13 cellular contexts compared by ENCODE assay signal in genomic region chr12:130713581-130713991, GRCh38. TPM values are rescaled to one million over a fixed set of nuclear protein-coding genes. Genes with fewer than 3 reads are reported as not detected.
A peak's percentile ranks its signal among the peaks of the same experiment; 100 is the strongest.
DNase-seq lines count a peak whose midpoint lies in the region; ATAC-seq and TF ChIP-seq lines count a peak whose summit lies in the region.
"Had no signal": no experiment of that assay in that cellular context is flagged by ENCODE, and none has a peak within 500 bp of the region (broad histone marks: within the 10 kb centered on the region; RNA-seq: fewer than 3 reads in every experiment).

No MANE protein-coding gene starts in this region.

- no peaks in the 10 kb centered on the region for H3K9me3 Mint-ChIP-seq in endodermal cell

- peaks cover 67% of the 10 kb centered on the region for H3K27me3 Mint-ChIP-seq in endodermal cell (ENCODE audit: insufficient read depth)

- H3K4me1 ChIP-seq in HUES6 (ENCODE audit: control insufficient read depth, insufficient read depth, low read length) = peaks cover 20% of the 10 kb centered on the region
- peaks cover 2% of the 10 kb centered on the region for H3K4me1 ChIP-seq in endodermal cell (ENCODE audit: control insufficient read depth, insufficient read depth, low read length)
- H3K4me1 ChIP-seq in psoas muscle = no peaks in the 10 kb centered on the region
- H3K4me1 ChIP-seq in colonic mucosa = no peaks in the 10 kb centered on the region

- intact Hi-C loops in psoas muscle (cut with DNase I) = no loop called here
- intact Hi-C loops in colonic mucosa (cut with DNase I) = no loop called here

- 48 to 61% methylated on average over 14 to 18 of the region's 18 CpGs for WGBS in endodermal cell (ENCODE audit: insufficient coverage in 1 of 2, insufficient read length in 1 of 2), 2 experiments
- 6 to 17% (median 9%) methylated on average over 18 of the region's 18 CpGs for WGBS in psoas muscle, 3 donors

- H3K27ac ChIP-seq in HUES6 (ENCODE audit: low read depth, low read length) (no peak overlapping the region), endodermal cell (ENCODE audit: low read depth, low read length) (no peak overlapping the region), psoas muscle (no peak overlapping the region), colonic mucosa (no peak overlapping the region)
- H3K27ac ChIP-seq: cardiac muscle cell, Peyer's patch had no signal

- no peak overlapping the region for H3K27ac Mint-ChIP-seq in endodermal cell

- TF ChIP-seq CTCF in endodermal cell (conservative IDR thresholded peaks at IDR 0.05) (no peak), psoas muscle (IDR thresholded peaks at IDR 0.05) (no peak), colonic mucosa (IDR thresholded peaks at IDR 0.05) (no peak)

- H3K9ac ChIP-seq in HUES6 (ENCODE audit: low read length) = no peak overlapping the region
- H3K9ac ChIP-seq in endodermal cell (ENCODE audit: extremely low read depth, low read length, poor library complexity, severe bottlenecking) = no peak overlapping the region
- no peak overlapping the region for H3K9ac ChIP-seq in colonic mucosa (ENCODE audit: low read depth in 2 of 2, low read length in 2 of 2)

- H3K36me3 ChIP-seq in HUES6 (ENCODE audit: control insufficient read depth, insufficient read depth, low read length) = no peaks in the 10 kb centered on the region
- no peaks in the 10 kb centered on the region for H3K36me3 ChIP-seq in endodermal cell (ENCODE audit: control insufficient read depth, insufficient read depth, low read length)
- no peaks in the 10 kb centered on the region for H3K36me3 ChIP-seq in psoas muscle (ENCODE audit: insufficient read depth in 1 of 2, low read depth in 1 of 2)
- H3K36me3 ChIP-seq in colonic mucosa = no peaks in the 10 kb centered on the region
- H3K36me3 ChIP-seq: cardiac muscle cell, Peyer's patch had no signal

- peaks cover 77% of the 10 kb centered on the region for H3K27me3 ChIP-seq in HUES6 (ENCODE audit: control insufficient read depth, insufficient read depth, low read length)
- H3K27me3 ChIP-seq in endodermal cell (ENCODE audit: control insufficient read depth, insufficient read depth, low read length, poor library complexity, severe bottlenecking) = peaks cover 59% of the 10 kb centered on the region
- peaks cover 0 to 35% (median 12%) of the 10 kb centered on the region in 3 donors for H3K27me3 ChIP-seq in psoas muscle (ENCODE audit: insufficient read depth in 3 of 3, low read length in 2 of 3)
- peaks cover 21% of the 10 kb centered on the region for H3K27me3 ChIP-seq in colonic mucosa

- H3K4me1 Mint-ChIP-seq in endodermal cell = peaks cover 2% of the 10 kb centered on the region

- peak overlapping the region; percentile 62 for H3K4me3 ChIP-seq in HUES6 (ENCODE audit: low read depth, low read length)
- H3K4me3 ChIP-seq in endodermal cell (ENCODE audit: low read length) = no peak overlapping the region
- H3K4me3 ChIP-seq in psoas muscle = peak overlapping the region; percentile 46
- no peak overlapping the region for H3K4me3 ChIP-seq in colonic mucosa

- ATAC-seq in psoas muscle = no peak
- ATAC-seq in GM19452 (IDR thresholded peaks at IDR 0.05; ENCODE audit: unreplicated experiment) = no peak
- ATAC-seq in HG02852 (IDR thresholded peaks at IDR 0.05; ENCODE audit: unreplicated experiment) = no peak
- ATAC-seq: left lobe of liver had no signal

- DNase-seq in DMS 273 (lab: John Stamatoyannopoulos, UW; ENCODE audit: unreplicated experiment) (peak; percentile 76), endodermal cell (peak; percentile 52), psoas muscle (no peak), colonic mucosa (no peak), A172 (ENCODE audit: low spot score) (no peak)

- no peak overlapping the region for H3K4me3 Mint-ChIP-seq in endodermal cell

- no peaks in the 10 kb centered on the region for H3K36me3 Mint-ChIP-seq in endodermal cell (ENCODE audit: low read depth)

- H3K9me3 ChIP-seq in HUES6 (ENCODE audit: control insufficient read depth, insufficient read depth, low read depth, low read length) (peaks cover 6% of the 10 kb centered on the region; the same call in 1 of the 2 replicates), endodermal cell (ENCODE audit: control insufficient read depth, low read length) (peaks cover 5% of the 10 kb centered on the region), psoas muscle (no peaks in the 10 kb centered on the region), colonic mucosa (no peaks in the 10 kb centered on the region)
- H3K9me3 ChIP-seq: Peyer's patch had no signal

RNA-seq across cellular contexts. Expression of gene RIMBP2, which starts 2.5 kb away (rescaled TPM):
- total RNA-seq in endodermal cell (1 to 10 TPM in 1 of 2 donors, under 1 TPM in 1; 0.13 to 3.4 TPM), psoas muscle (1 to 10 TPM in 1 of 4 donors, under 1 TPM in 3; 0.21 to 1.2 (median 0.34) TPM), colonic mucosa (1 to 10 TPM; 4.8 to 5.6 TPM)
- 8.4 TPM for polyA plus RNA-seq in endodermal cell (2013, experiment 1 of 2)
- polyA plus RNA-seq in endodermal cell (2013, experiment 2 of 2) = 11.0 TPM
- under 1 TPM; 0.05 to 0.09 (median 0.08) TPM for polyA plus RNA-seq in psoas muscle
- not detected in 2 replicates for total RNA-seq in A172 (2014; rRNA removed; shearing (Covaris generic))
- total RNA-seq: HT1080, left lobe of liver, pulmonary artery endothelial cell had no signal

Comparison
In these comparisons a context has a peak if more than half of its experiments do, and no peak if none do; other contexts are left out.
1. DNase-seq: peak in DMS 273 (single experiment) and endodermal cell (single experiment); none in psoas muscle (0 of 2), colonic mucosa (single experiment) and A172 (single experiment).
2. H3K4me3 ChIP-seq: peak in HUES6 (single experiment) and psoas muscle (single experiment); none in endodermal cell (single experiment) and colonic mucosa (single experiment).